In genomic region chr20:20370087-20370575, GRCh38 we compare ENCODE assay signal across 14 cellular contexts. TPM values are rescaled to one million over a fixed set of nuclear protein-coding genes. Genes with fewer than 3 reads are reported as not detected.
A peak's percentile ranks its signal among the peaks of the same experiment; 100 is the strongest.
DNase-seq lines count a peak whose midpoint lies in the region; ATAC-seq lines count a peak whose summit lies in the region.
"Had no signal": no experiment of that assay in that cellular context is flagged by ENCODE, and none has a peak within 500 bp of the region (broad histone marks: within the 10 kb centered on the region; RNA-seq: fewer than 3 reads in every experiment).

No MANE protein-coding gene starts in this region.

- no peaks in the 10 kb centered on the region for H3K36me3 ChIP-seq in endocrine pancreas (ENCODE audit: control insufficient read depth, insufficient read depth, low read length)
- H3K36me3 ChIP-seq: breast epithelium, gastrocnemius medialis had no signal

- H3K9me3 ChIP-seq in endocrine pancreas (ENCODE audit: control insufficient read depth, low read length) = no peaks in the 10 kb centered on the region
- H3K9me3 ChIP-seq: breast epithelium, gastrocnemius medialis had no signal

- H3K4me3 Mint-ChIP-seq in activated naive CD4-positive, alpha-beta T cell treated with anti-CD3 and anti-CD28 coated beads for 36 hours = peak overlapping the region; percentile 46
- H3K4me3 Mint-ChIP-seq in stimulated activated naive CD8-positive, alpha-beta T cell treated with anti-CD3 and anti-CD28 coated beads, Interleukin-15, amount 100 ng/mL, for 72 hours = peak overlapping the region; percentile 54 to 56

- peaks cover 15% of the 10 kb centered on the region for H3K4me1 Mint-ChIP-seq in activated naive CD4-positive, alpha-beta T cell treated with anti-CD3 and anti-CD28 coated beads for 36 hours (ENCODE audit: low read depth)
- peaks cover 27% of the 10 kb centered on the region for H3K4me1 Mint-ChIP-seq in stimulated activated naive CD8-positive, alpha-beta T cell treated with anti-CD3 and anti-CD28 coated beads, Interleukin-15, amount 100 ng/mL, for 72 hours

- H3K9me3 Mint-ChIP-seq in activated naive CD4-positive, alpha-beta T cell treated with anti-CD3 and anti-CD28 coated beads for 36 hours = no peaks in the 10 kb centered on the region
- no peaks in the 10 kb centered on the region for H3K9me3 Mint-ChIP-seq in activated naive CD4-positive, alpha-beta T cell treated with anti-CD3 and anti-CD28 coated beads, Interleukin-2, amount 50 U/mL, for 72 hours
- H3K9me3 Mint-ChIP-seq in stimulated activated naive CD8-positive, alpha-beta T cell treated with anti-CD3 and anti-CD28 coated beads, Interleukin-15, amount 100 ng/mL, for 72 hours = no peaks in the 10 kb centered on the region

- peaks cover 68% of the 10 kb centered on the region for H3K27me3 Mint-ChIP-seq in activated naive CD4-positive, alpha-beta T cell treated with anti-CD3 and anti-CD28 coated beads for 36 hours (ENCODE audit: low read depth)
- peaks cover 86% of the 10 kb centered on the region for H3K27me3 Mint-ChIP-seq in stimulated activated naive CD8-positive, alpha-beta T cell treated with anti-CD3 and anti-CD28 coated beads, Interleukin-15, amount 100 ng/mL, for 72 hours

- H3K9ac ChIP-seq in endocrine pancreas (ENCODE audit: control insufficient read depth, insufficient read depth, low read length) = peak overlapping the region; percentile 98

- H3K4me1 ChIP-seq in endocrine pancreas (ENCODE audit: control insufficient read depth, insufficient read depth, low read length) = no peaks in the 10 kb centered on the region

- H3K36me3 Mint-ChIP-seq in activated naive CD4-positive, alpha-beta T cell treated with anti-CD3 and anti-CD28 coated beads for 36 hours (ENCODE audit: low read depth) = no peaks in the 10 kb centered on the region
- peaks cover 0 to 20% of the 10 kb centered on the region in 2 donors for H3K36me3 Mint-ChIP-seq in activated naive CD4-positive, alpha-beta T cell treated with anti-CD3 and anti-CD28 coated beads, Interleukin-2, amount 50 U/mL, for 72 hours

- H3K4me3 ChIP-seq in endocrine pancreas (ENCODE audit: control insufficient read depth, insufficient read depth, low read length) = peak overlapping the region; percentile 96

- H3K27me3 ChIP-seq in endocrine pancreas (ENCODE audit: control insufficient read depth, insufficient read depth, low read length) = no peaks in the 10 kb centered on the region

- intact Hi-C loops in activated naive CD4-positive, alpha-beta T cell treated with anti-CD3 and anti-CD28 coated beads for 36 hours (cut with micrococcal nuclease) = no loop called here

- no peak for ATAC-seq in activated naive CD4-positive, alpha-beta T cell treated with anti-CD3 and anti-CD28 coated beads, Interleukin-2, amount 50 U/mL, for 72 hours
- ATAC-seq in stimulated activated naive CD8-positive, alpha-beta T cell treated with anti-CD3 and anti-CD28 coated beads, Interleukin-15, amount 100 ng/mL, for 72 hours = no peak
- no peak for ATAC-seq in HG03025 (IDR thresholded peaks at IDR 0.05; ENCODE audit: low FRiP score, unreplicated experiment)
- ATAC-seq: gastrocnemius medialis had no signal

- CTCF ChIA-PET in activated naive CD4-positive, alpha-beta T cell treated with anti-CD3 and anti-CD28 coated beads for 36 hours (lab: Charles Lee) = interaction anchor here (0.6 kb wide), 1 partner anchor 10 kb away, joined by 3 read pairs; no protein-coding TSS in a partner anchor

- DNase-seq in activated naive CD4-positive, alpha-beta T cell treated with anti-CD3 and anti-CD28 coated beads for 36 hours = no peak
- DNase-seq in activated naive CD4-positive, alpha-beta T cell treated with anti-CD3 and anti-CD28 coated beads, Interleukin-2, amount 50 U/mL, for 72 hours (ENCODE audit: low spot score in 2 of 2) = no peak
- peak; percentile 58 for DNase-seq in NCI-H748 treated with DMSO at 0.1 percent for 48 hours (lab: John Stamatoyannopoulos, UW)
- no peak for DNase-seq in stimulated activated naive CD8-positive, alpha-beta T cell treated with anti-CD3 and anti-CD28 coated beads, Interleukin-15, amount 100 ng/mL, for 72 hours
- no peak for DNase-seq in EL
- no peak for DNase-seq in NCI-H774 (lab: John Stamatoyannopoulos, UW)
- DNase-seq: activated CD4-positive, CD25-positive, alpha-beta regulatory T cell treated with anti-CD3 and anti-CD28 coated beads, Interleukin-2, amount 50 U/mL, for 72 hours; gastrocnemius medialis; HCEC 1CT; NK-92 treated with Interleukin-12 subunit alpha and Interleukin-12 subunit beta, amount 100 ng/mL, for 24 hours had no signal

- no peak overlapping the region for H3K27ac Mint-ChIP-seq in activated naive CD4-positive, alpha-beta T cell treated with anti-CD3 and anti-CD28 coated beads for 36 hours
- H3K27ac Mint-ChIP-seq in activated naive CD4-positive, alpha-beta T cell treated with anti-CD3 and anti-CD28 coated beads, Interleukin-2, amount 50 U/mL, for 72 hours = no peak overlapping the region
- no peak overlapping the region for H3K27ac Mint-ChIP-seq in stimulated activated naive CD8-positive, alpha-beta T cell treated with anti-CD3 and anti-CD28 coated beads, Interleukin-15, amount 100 ng/mL, for 72 hours

RNA-seq across cellular contexts. Expression of gene INSM1, which starts 2.2 kb away (rescaled TPM):
- total RNA-seq in activated naive CD4-positive, alpha-beta T cell treated with anti-CD3 and anti-CD28 coated beads for 36 hours = under 1 TPM; 0.25 to 0.38 TPM
- 1 to 10 TPM in 1 of 2 donors, under 1 TPM in 1; 0.41 to 7.0 TPM for total RNA-seq in activated naive CD4-positive, alpha-beta T cell treated with anti-CD3 and anti-CD28 coated beads, Interleukin-2, amount 50 U/mL, for 72 hours
- total RNA-seq: gastrocnemius medialis, urinary bladder had no signal
